19 cellular contexts compared by ENCODE assay signal in genomic region chr21:46538262-46538661, GRCh38.
"Had no signal": no experiment of that assay in that cellular context is flagged by ENCODE, and none has a peak within 500 bp of the region (broad histone marks: within the 10 kb centered on the region; RNA-seq: fewer than 3 reads in every experiment).

No MANE protein-coding gene starts in this region.

- H3K27me3 ChIP-seq: dorsolateral prefrontal cortex, upper lobe of right lung had no signal

- H3K9me3 ChIP-seq: thoracic aorta, upper lobe of right lung had no signal

- ATAC-seq: left cardiac atrium; natural killer cell treated with Interleukin-12 subunit alpha and Interleukin-12 subunit beta and Interleukin-15 and Interleukin-18, amount 100 ng/mL, for 72 hours; sciatic nerve; stimulated activated memory B cell treated with anti-CD40 and anti-IgM and Interleukin-4, amounts not matched to agents 10 μg/mL and 1 μg/mL and 100 μg/mL, for 72 hours; upper lobe of right lung; WTC11 had no signal

- H3K4me3 ChIP-seq: dorsolateral prefrontal cortex, SK-N-MC, thoracic aorta, upper lobe of right lung had no signal

- DNase-seq: activated CD4-positive, alpha-beta T cell treated with anti-CD3 and anti-CD28 coated beads for 4 hours; activated naive CD8-positive, alpha-beta T cell treated with anti-CD3 and anti-CD28 coated beads for 36 hours; amygdala; caudate nucleus; dorsolateral prefrontal cortex; endodermal cell; foreskin fibroblast; left cardiac atrium; mesendoderm; stimulated activated CD4-positive, alpha-beta T cell treated with anti-CD3 and anti-CD28 coated beads, Interleukin-4, amount 100 ng/mL, for 24 hours; upper lobe of right lung had no signal

- H3K27ac Mint-ChIP-seq: activated naive CD8-positive, alpha-beta T cell treated with anti-CD3 and anti-CD28 coated beads for 36 hours; activated T-helper 2 cell treated with anti-CD3 and anti-CD28 coated beads, Interferon-gamma antibody, Interleukin-2, Interleukin-4, amounts not matched to agents 10 μg/mL and 5 μg/mL and 100 μg/mL, durations not matched to agents 14 hours and 24 hours and 36 hours; endodermal cell; natural killer cell treated with Interleukin-12 subunit alpha and Interleukin-12 subunit beta and Interleukin-15 and Interleukin-18, amount 100 ng/mL, for 72 hours; stimulated activated memory B cell treated with anti-CD40 and anti-IgM and Interleukin-4, amounts not matched to agents 10 μg/mL and 1 μg/mL and 100 μg/mL, for 72 hours; WTC11 had no signal

- H3K4me3 Mint-ChIP-seq: activated naive CD8-positive, alpha-beta T cell treated with anti-CD3 and anti-CD28 coated beads for 36 hours; endodermal cell; natural killer cell treated with Interleukin-12 subunit alpha and Interleukin-12 subunit beta and Interleukin-15 and Interleukin-18, amount 100 ng/mL, for 72 hours; stimulated activated memory B cell treated with anti-CD40 and anti-IgM and Interleukin-4, amounts not matched to agents 10 μg/mL and 1 μg/mL and 100 μg/mL, for 72 hours; WTC11 had no signal

- H3K27me3 Mint-ChIP-seq: activated naive CD8-positive, alpha-beta T cell treated with anti-CD3 and anti-CD28 coated beads for 36 hours; natural killer cell treated with Interleukin-12 subunit alpha and Interleukin-12 subunit beta and Interleukin-15 and Interleukin-18, amount 100 ng/mL, for 72 hours; stimulated activated memory B cell treated with anti-CD40 and anti-IgM and Interleukin-4, amounts not matched to agents 10 μg/mL and 1 μg/mL and 100 μg/mL, for 72 hours had no signal

- H3K4me1 ChIP-seq: upper lobe of right lung had no signal

- H3K27ac ChIP-seq: dorsolateral prefrontal cortex, epithelial cell of prostate, SK-N-MC, thoracic aorta, upper lobe of right lung had no signal

- H3K4me1 Mint-ChIP-seq: endodermal cell, WTC11 had no signal

- H3K9me3 Mint-ChIP-seq: activated naive CD8-positive, alpha-beta T cell treated with anti-CD3 and anti-CD28 coated beads for 36 hours; activated T-helper 2 cell treated with anti-CD3 and anti-CD28 coated beads, Interferon-gamma antibody, Interleukin-2, Interleukin-4, amounts not matched to agents 10 μg/mL and 5 μg/mL and 100 μg/mL, durations not matched to agents 14 hours and 24 hours and 36 hours; endodermal cell; natural killer cell treated with Interleukin-12 subunit alpha and Interleukin-12 subunit beta and Interleukin-15 and Interleukin-18, amount 100 ng/mL, for 72 hours; stimulated activated memory B cell treated with anti-CD40 and anti-IgM and Interleukin-4, amounts not matched to agents 10 μg/mL and 1 μg/mL and 100 μg/mL, for 72 hours; WTC11 had no signal
